In the genomic region with DNA sequence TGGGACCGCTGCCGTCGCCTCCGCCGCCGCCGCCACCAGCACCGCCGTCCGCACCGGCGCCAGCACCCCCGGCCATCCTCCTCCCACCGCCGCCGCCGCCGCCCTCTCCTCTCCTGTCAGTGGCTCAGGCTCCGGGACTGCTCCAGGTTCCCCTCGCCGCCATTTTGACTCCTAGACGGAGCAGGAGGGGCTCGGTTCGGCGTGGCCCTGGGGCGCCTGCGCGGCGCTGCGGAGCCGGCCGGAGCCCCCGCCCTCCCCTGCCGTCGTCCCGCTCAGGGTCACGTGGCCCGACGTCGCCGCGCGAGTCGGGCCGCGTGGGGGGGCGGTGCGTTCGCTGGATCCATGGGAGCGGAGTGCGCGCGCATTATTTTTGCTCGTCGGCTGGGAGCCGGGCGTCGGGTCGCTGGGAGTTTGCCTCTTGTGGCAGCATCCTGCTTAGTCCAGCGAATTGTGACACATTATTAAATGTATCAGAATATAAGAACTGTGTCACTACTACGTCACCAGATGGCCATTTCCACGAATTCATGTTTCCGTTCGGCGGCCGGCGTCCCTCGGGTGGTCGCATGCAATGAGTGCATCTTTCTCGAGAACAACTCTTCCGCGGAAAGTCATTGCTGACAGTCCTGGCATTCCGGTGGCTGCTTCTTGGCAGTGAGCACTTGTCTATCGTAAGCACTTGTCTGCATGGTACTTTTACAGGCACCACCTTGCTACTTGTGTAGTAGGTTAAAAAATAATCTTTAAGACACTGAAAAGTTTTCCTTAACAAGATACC, we compare ENCODE assay signal across 1 cellular context.
TF ChIP-seq lines count a peak whose summit lies in the region.

TSS of gene BTBD7 (minus strand) at position 184 of the 778 bp plus-strand sequence. CDS start 36,985 bp downstream, outside the sequence.

TF ChIP-seq in HCT116, 20 proteins besides CTCF, POLR2A, EP300 and RAD21 (continued from another document):
- TF ChIP-seq YY1 (IDR thresholded peaks at IDR 0.05; ENCODE audit: extremely low read depth, insufficient replicate concordance, low read depth, low read length) (peak; percentile 91), CBX3 (IDR thresholded peaks at IDR 0.05; ENCODE audit: low read depth) (0 out of 2 replicates have a peak, but pooled peaks have one; percentile 14)
TF ChIP-seq in HCT116: peak in this region for 6.
